ENCODE assay signal across 17 cellular contexts in the genomic region with DNA sequence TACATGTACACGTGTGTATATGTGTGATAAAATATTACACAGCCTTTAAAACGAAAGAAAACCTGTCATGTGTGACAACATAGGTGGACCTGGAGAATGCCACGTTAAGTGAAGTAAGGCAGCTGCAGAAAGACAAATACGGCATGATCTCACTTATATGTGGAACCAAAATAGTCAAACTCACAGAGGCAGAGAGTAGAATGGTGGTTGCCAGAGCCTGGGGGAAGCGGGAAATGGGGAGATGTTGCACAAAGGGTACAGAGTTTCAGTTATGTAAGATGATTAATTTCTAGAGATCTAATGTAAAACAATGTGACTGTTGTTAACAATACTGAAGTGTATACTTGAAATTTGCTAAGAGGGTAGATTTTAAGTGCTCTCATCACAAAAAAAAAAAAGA. TPM values are rescaled to one million over a fixed set of nuclear protein-coding genes. Genes with fewer than 3 reads are reported as not detected.
DNase-seq lines count a peak whose midpoint lies in the region; ATAC-seq, FAIRE-seq and TF ChIP-seq lines count a peak whose summit lies in the region.
"Had no signal": no experiment of that assay in that cellular context is flagged by ENCODE, and none has a peak within 500 bp of the region (broad histone marks: within the 10 kb centered on the region; RNA-seq: fewer than 3 reads in every experiment).

No MANE protein-coding gene starts in this region.

- H3K9me3 ChIP-seq in cardiac muscle cell (ENCODE audit: low read depth) (no peaks in the 10 kb centered on the region), HepG2 (ENCODE audit: low read length) (no peaks in the 10 kb centered on the region)
- H3K9me3 ChIP-seq in CD8-positive, alpha-beta memory T cell (ENCODE audit: low read length), result no peaks in the 10 kb centered on the region

- H3K9me3 Mint-ChIP-seq in CD8-positive, alpha-beta memory T cell, result peaks cover 0 to 2% (median 0%) of the 10 kb centered on the region in 5 donors
- H3K9me3 Mint-ChIP-seq: CD4-positive, alpha-beta T cell; mesothelial cell of epicardium had no signal

- H3K4me1 Mint-ChIP-seq in CD8-positive, alpha-beta memory T cell, result peaks cover 9 to 35% (median 27%) of the 10 kb centered on the region in 3 donors

- H3K36me3 ChIP-seq in cardiac muscle cell (no peaks in the 10 kb centered on the region), HepG2 (replicated peaks in 1 of 2; ENCODE audit: control insufficient read depth in 1 of 2, insufficient read depth in 2 of 2, low read length in 2 of 2) (no peaks in the 10 kb centered on the region)
- H3K36me3 ChIP-seq in CD8-positive, alpha-beta memory T cell (ENCODE audit: insufficient read depth, low read length), result no peaks in the 10 kb centered on the region

- H3K4me2 ChIP-seq in HepG2 (ENCODE audit: low read depth, low read length), result no peak overlapping the region

- H3K27ac ChIP-seq in cardiac muscle cell (peak overlapping the region; percentile 39), HepG2 (ENCODE audit: extremely low read length, insufficient read depth, low read length) (no peak overlapping the region)
- no peak overlapping the region for H3K27ac ChIP-seq in CD8-positive, alpha-beta memory T cell (ENCODE audit: low read depth, low read length)

- BruUV-seq in HepG2 (replicated peaks; lab: Mats Ljungman, UMichigan), result no TSS peak

- no peak overlapping the region for H3K4me3 Mint-ChIP-seq in CD8-positive, alpha-beta memory T cell
- H3K4me3 Mint-ChIP-seq: CD4-positive, alpha-beta T cell; mesothelial cell of epicardium had no signal

- FAIRE-seq in HepG2 (lab: Jason Lieb, UNC), result no peak
- FAIRE-seq: A204.1, H54 had no signal

- no peaks in the 10 kb centered on the region for H3K79me2 ChIP-seq in HepG2 (ENCODE audit: insufficient read depth, low read length)

- TF ChIP-seq CTCF in cardiac muscle cell (IDR thresholded peaks at IDR 0.05; ENCODE audit: low read depth, low read length) (no peak), HepG2 (CRISPR knock-in tag; IDR thresholded peaks at IDR 0.05) (no peak)

- 31% methylated on average over 5 of the region's 5 CpGs for WGBS in HepG2 (ENCODE audit: low lambda C conversion rate)

- no peak for TF ChIP-seq POLR2A in HepG2 (IDR thresholded peaks at IDR 0.05; ENCODE audit: insufficient read depth in 1 of 2, low read depth in 2 of 2, low read length in 2 of 2)

- CTCF ChIA-PET in CD8-positive, alpha-beta memory T cell (lab: Charles Lee), result no interaction called here
- CTCF ChIA-PET in HepG2 (lab: Yijun Ruan, JAX; ENCODE audit: low intra/inter-chr PET ratio, low total read pairs), result no interaction called here

- no peak overlapping the region for H2AFZ ChIP-seq in HepG2 (ENCODE audit: low read length)

- no peaks in the 10 kb centered on the region for H3K27me3 Mint-ChIP-seq in CD8-positive, alpha-beta memory T cell
- H3K27me3 Mint-ChIP-seq: CD4-positive, alpha-beta T cell had no signal

- TF ChIP-seq RAD21 in HepG2 (CRISPR knock-in tag; IDR thresholded peaks at IDR 0.05), result no peak

- intact Hi-C loops in left cardiac atrium (cut with DNase I) (no loop called here), HepG2 (cut with micrococcal nuclease; ENCODE audit: unreplicated experiment) (no loop called here)

- H3K27me3 ChIP-seq in cardiac muscle cell (no peaks in the 10 kb centered on the region), HepG2 (ENCODE audit: control insufficient read depth in 1 of 2, insufficient read depth in 2 of 2, low read length in 2 of 2) (no peaks in the 10 kb centered on the region)
- H3K27me3 ChIP-seq in CD8-positive, alpha-beta memory T cell (ENCODE audit: insufficient read depth, low read length, poor library complexity, severe bottlenecking), result no peaks in the 10 kb centered on the region

- H3K4me3 ChIP-seq in cardiac muscle cell (no peak overlapping the region), HepG2 (replicated peaks in 1 of 3; ENCODE audit: insufficient read depth in 1 of 3, low read depth in 2 of 3, low read length in 3 of 3) (no peak overlapping the region)
- no peak overlapping the region for H3K4me3 ChIP-seq in CD8-positive, alpha-beta memory T cell (ENCODE audit: low read length)

- TF ChIP-seq EP300 in HepG2 (IDR thresholded peaks at IDR 0.05; ENCODE audit: low read depth in 2 of 2, low read length in 2 of 2) (no peak), HepG2 (CRISPR knock-in tag; IDR thresholded peaks at IDR 0.05; ENCODE audit: borderline replicate concordance) (no peak)

- peaks cover 49% of the 10 kb centered on the region for H3K4me1 ChIP-seq in cardiac muscle cell (ENCODE audit: low read depth)
- peaks cover 14% of the 10 kb centered on the region for H3K4me1 ChIP-seq in CD8-positive, alpha-beta memory T cell (ENCODE audit: insufficient read depth, low read length)
- H3K4me1 ChIP-seq in HepG2 (ENCODE audit: insufficient read depth, low read length), result peaks cover 20% of the 10 kb centered on the region

- in situ Hi-C loops in HepG2 (cut with HindIII; ENCODE audit: extremely low pct_ligation_motif_present, low pct_unique_long_range_greater_than_20kb), result no loop called here

- H3K27ac Mint-ChIP-seq in CD8-positive, alpha-beta memory T cell, result no peak overlapping the region
- H3K27ac Mint-ChIP-seq: CD4-positive, alpha-beta T cell; mesothelial cell of epicardium had no signal

- H4K20me1 ChIP-seq in HepG2 (ENCODE audit: insufficient read depth, low read length), result no peaks in the 10 kb centered on the region

- ATAC-seq in left cardiac atrium (no peak), GM21529 (IDR thresholded peaks at IDR 0.05; ENCODE audit: unreplicated experiment) (peak; percentile 74), HG03103 (IDR thresholded peaks at IDR 0.05; ENCODE audit: low read depth, unreplicated experiment) (peak; percentile 83), HepG2 (no peak)

- POLR2A ChIA-PET in CD8-positive, alpha-beta memory T cell (lab: Charles Lee), result no interaction called here
- POLR2A ChIA-PET in HepG2 (lab: Yijun Ruan, JAX), result no interaction called here

- H3K9ac ChIP-seq in HepG2 (ENCODE audit: insufficient read depth, low read depth, low read length), result no peak overlapping the region

- peaks cover 0 to 5% (median 0%) of the 10 kb centered on the region in 3 donors for H3K36me3 Mint-ChIP-seq in CD8-positive, alpha-beta memory T cell
- H3K36me3 Mint-ChIP-seq: mesothelial cell of epicardium had no signal

- DNase-seq in cardiac muscle cell (ENCODE audit: low read depth in 1 of 2, low spot score in 1 of 2), result no peak
- no peak for DNase-seq in left cardiac atrium
- no peak for DNase-seq in CD8-positive, alpha-beta memory T cell
- no peak for DNase-seq in DMS79 (lab: John Stamatoyannopoulos, UW)
- no peak for DNase-seq in HepG2 (ENCODE audit: low spot score)
- DNase-seq in NCI-H345 (lab: John Stamatoyannopoulos, UW), result no peak
- DNase-seq: activated T-cell treated with anti-CD3 and anti-CD28 coated beads for 4 hours; CD4-positive, alpha-beta T cell; cerebellar nuclear complex; NCI-H187; NCI-H69; occipital lobe had no signal

TF ChIP-seq in HepG2, 621 proteins besides CTCF, POLR2A, EP300 and RAD21 (continues in another document):
- no peak for TF ChIP-seq PAWR (CRISPR knock-in tag; IDR thresholded peaks at IDR 0.05; ENCODE audit: borderline replicate concordance)
- TF ChIP-seq, protein P1, sequence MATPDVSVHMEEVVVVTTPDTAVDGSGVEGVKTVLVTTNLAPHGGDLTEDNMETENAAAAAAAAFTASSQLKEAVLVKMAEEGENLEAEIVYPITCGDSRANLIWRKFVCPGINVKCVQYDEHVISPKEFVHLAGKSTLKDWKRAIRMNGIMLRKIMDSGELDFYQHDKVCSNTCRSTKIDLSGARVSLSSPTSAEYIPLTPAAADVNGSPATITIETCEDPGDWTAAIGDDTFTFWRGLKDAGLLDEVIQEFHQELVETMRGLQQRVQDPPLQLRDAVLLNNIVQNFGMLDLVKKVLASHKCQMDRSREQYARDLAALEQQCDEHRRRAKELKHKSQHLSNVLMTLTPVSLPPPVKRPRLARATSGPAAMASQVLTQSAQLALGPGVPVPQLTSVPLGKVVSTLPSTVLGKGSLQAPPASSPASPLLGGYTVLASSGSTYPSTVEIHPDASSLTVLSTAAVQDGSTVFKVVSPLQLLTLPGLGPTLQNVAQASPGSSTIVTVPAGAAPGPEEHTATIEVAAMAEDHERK (CRISPR knock-in tag; IDR thresholded peaks at IDR 0.05; ENCODE audit: low read depth), result no peak
- no peak for TF ChIP-seq CCAR2 (optimal IDR thresholded peaks at IDR 0.05; ENCODE audit: low read depth, low read length)
- no peak for TF ChIP-seq HNF4G (IDR thresholded peaks at IDR 0.05; ENCODE audit: borderline replicate concordance, low read depth, low read length)
- no peak for TF ChIP-seq HNF4G (CRISPR knock-in tag; IDR thresholded peaks at IDR 0.05; ENCODE audit: borderline replicate concordance, low read depth)
- TF ChIP-seq CREB1 (IDR thresholded peaks at IDR 0.05), result no peak
- TF ChIP-seq CREB1 (CRISPR knock-in tag; IDR thresholded peaks at IDR 0.05), result no peak

RNA-seq across cellular contexts. Expression of a gene that starts 34.8 kb away (rescaled TPM):
- total RNA-seq in cardiac muscle cell (25.6 and 48.4 TPM in 2 replicates), left cardiac atrium (1 to 10 TPM; 3.4 to 3.8 TPM), HepG2 (2016; rRNA removed; fragmentation: Illumina TruSeq; extraction: Trizol) (not detected in 2 replicates)
- polyA plus RNA-seq in cardiac muscle cell (29.3 and 50.4 TPM in 2 replicates), HepG2 (2011; rRNA removed) (under 0.01 and 0.03 TPM in 2 replicates)
- total RNA-seq in CD8-positive, alpha-beta memory T cell, result not detected
- polyA plus RNA-seq in CD8-positive, alpha-beta memory T cell, result not detected
- not detected in 2 replicates for total RNA-seq in HepG2 (2016; cell fraction: cytosol; rRNA removed; fragmentation: Illumina TruSeq; extraction: Trizol; ENCODE audit: low read depth)
- not detected in 2 replicates for total RNA-seq in HepG2 (2016; cell fraction: insoluble cytoplasmic fraction; rRNA removed; fragmentation: Illumina TruSeq; extraction: Trizol)
- not detected in 2 replicates for total RNA-seq in HepG2 (2016; cell fraction: membrane; rRNA removed; fragmentation: Illumina TruSeq; extraction: Trizol)
- total RNA-seq in HepG2 (2016; cell fraction: nucleus; rRNA removed; fragmentation: Illumina TruSeq; extraction: Trizol), result not detected in 2 replicates
- not detected in 2 replicates for polyA plus RNA-seq in HepG2 (2011; cell fraction: cytosol; rRNA removed)
- 0.02 TPM in 1 of 2 replicates, not detected in the other for polyA plus RNA-seq in HepG2 (2011; cell fraction: nucleus; rRNA removed)
- polyA plus RNA-seq in HepG2 (2012), result not detected in 2 replicates
- not detected in 2 replicates for polyA plus RNA-seq in HepG2 (2016; cell fraction: cytosol; fragmentation: Illumina TruSeq; extraction: Trizol; ENCODE audit: low read depth)
- not detected in 2 replicates for polyA plus RNA-seq in HepG2 (2016; cell fraction: insoluble cytoplasmic fraction; fragmentation: Illumina TruSeq; extraction: Trizol; ENCODE audit: low read depth)
- not detected in 2 replicates for polyA plus RNA-seq in HepG2 (2016; cell fraction: membrane; fragmentation: Illumina TruSeq; extraction: Trizol; ENCODE audit: low read depth)
- not detected in 2 replicates for polyA plus RNA-seq in HepG2 (2016; cell fraction: nucleus; fragmentation: Illumina TruSeq; extraction: Trizol; ENCODE audit: insufficient read depth, low read depth)
- polyA minus RNA-seq in HepG2 (2011; rRNA and poly(A)+ RNA removed; ENCODE audit: low replicate concordance), result not detected in 2 replicates
- polyA minus RNA-seq in HepG2 (2011; cell fraction: cytosol; rRNA and poly(A)+ RNA removed), result not detected in 2 replicates
- not detected in 2 replicates for polyA minus RNA-seq in HepG2 (2011; cell fraction: nucleus; rRNA and poly(A)+ RNA removed)

Comparison
In these comparisons a context has a peak if more than half of its experiments do, and no peak if none do; other contexts are left out.
1. ATAC-seq: peak in GM21529 (single experiment) and HG03103 (single experiment); none in left cardiac atrium (0 of 2) and HepG2 (single experiment).